11 cellular contexts compared by ENCODE assay signal in the genomic region with DNA sequence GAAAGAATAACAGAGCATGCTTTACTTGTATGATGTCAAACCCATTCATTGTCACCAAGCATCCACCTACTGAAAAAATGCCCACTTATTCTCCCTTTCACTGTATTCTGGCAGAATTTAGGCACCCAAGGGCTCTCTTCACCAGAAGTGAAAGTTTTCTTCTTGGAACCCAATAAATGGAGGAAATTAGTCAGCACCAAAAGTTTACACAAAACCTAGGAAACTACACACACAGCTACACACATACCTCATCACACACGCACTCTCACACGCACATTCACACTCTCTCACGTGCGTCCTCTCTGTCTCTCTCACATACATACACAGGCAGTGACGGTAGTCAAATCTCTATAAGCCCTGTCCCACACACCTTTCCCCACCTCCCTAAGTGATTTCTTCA. TPM values are rescaled to one million over a fixed set of nuclear protein-coding genes. Genes with fewer than 3 reads are reported as not detected.
A peak's percentile ranks its signal among the peaks of the same experiment; 100 is the strongest.
DNase-seq lines count a peak whose midpoint lies in the region; ATAC-seq and TF ChIP-seq lines count a peak whose summit lies in the region.
"Had no signal": no experiment of that assay in that cellular context is flagged by ENCODE, and none has a peak within 500 bp of the region (broad histone marks: within the 10 kb centered on the region; RNA-seq: fewer than 3 reads in every experiment).

No MANE protein-coding gene starts in this region.

- H3K4me3 ChIP-seq in breast epithelium, result no peak overlapping the region
- H3K4me3 ChIP-seq: lung had no signal

- no peak for DNase-seq in activated CD4-positive, CD25-positive, alpha-beta regulatory T cell (lab: John Stamatoyannopoulos, UW)
- peak; percentile 43 to 61 for DNase-seq in activated CD4-positive, alpha-beta T cell treated with anti-CD3 and anti-CD28 coated beads, Interleukin-2, amount 50 U/mL, for 48 hours
- DNase-seq in stimulated activated CD4-positive, alpha-beta T cell treated with anti-CD3 and anti-CD28 coated beads, TNF-alpha, amount 100 ng/mL, for 24 hours (ENCODE audit: low read depth in 3 of 3), result peak in 2 of 3 experiments; percentile 34 to 40
- DNase-seq in nucleus accumbens (lab: John Stamatoyannopoulos, UW) (no peak), breast epithelium (ENCODE audit: low spot score in 2 of 2) (no peak), amniotic stem cell (lab: John Stamatoyannopoulos, UW) (no peak)
- DNase-seq: NCI-H2107 had no signal

- peak; percentile 93 to 95 for ATAC-seq in activated CD4-positive, CD25-positive, alpha-beta regulatory T cell treated with anti-CD3 and anti-CD28 coated beads, Interleukin-2, amount 50 U/mL, for 24 hours
- ATAC-seq in HG02763 (IDR thresholded peaks at IDR 0.05; ENCODE audit: unreplicated experiment), result peak; percentile 66

- no peak overlapping the region for H3K27ac ChIP-seq in breast epithelium
- H3K27ac ChIP-seq: 22Rv1 had no signal

- TF ChIP-seq CTCF in breast epithelium (IDR thresholded peaks at IDR 0.05), result no peak

- TF ChIP-seq POLR2A in breast epithelium (IDR thresholded peaks at IDR 0.05), result no peak

- intact Hi-C loops in breast epithelium (cut with DNase I; ENCODE audit: low total_unique reads), result no loop called here

- no peaks in the 10 kb centered on the region for H3K4me1 ChIP-seq in breast epithelium

- no peaks in the 10 kb centered on the region for H3K9me3 ChIP-seq in breast epithelium

- no peaks in the 10 kb centered on the region for H3K36me3 ChIP-seq in breast epithelium

- H3K27me3 ChIP-seq in breast epithelium, result no peaks in the 10 kb centered on the region

RNA-seq across cellular contexts. Expression of a gene that starts 37.6 kb away (rescaled TPM):
- total RNA-seq in breast epithelium, result 1 to 10 TPM in 2 of 3 donors, under 1 TPM in 1; 0.33 to 3.8 (median 1.6) TPM

Comparison
In these comparisons a context has a peak if more than half of its experiments do, and no peak if none do; other contexts are left out.
1. DNase-seq: peak in activated CD4-positive, alpha-beta T cell treated with anti-CD3 and anti-CD28 coated beads, Interleukin-2, amount 50 U/mL, for 48 hours (2 of 2) and stimulated activated CD4-positive, alpha-beta T cell treated with anti-CD3 and anti-CD28 coated beads, TNF-alpha, amount 100 ng/mL, for 24 hours (2 of 3); none in activated CD4-positive, CD25-positive, alpha-beta regulatory T cell (0 of 4), nucleus accumbens (0 of 56), breast epithelium (0 of 2) and amniotic stem cell (single experiment).